ENCODE assay signal across 8 cellular contexts in the genomic region with DNA sequence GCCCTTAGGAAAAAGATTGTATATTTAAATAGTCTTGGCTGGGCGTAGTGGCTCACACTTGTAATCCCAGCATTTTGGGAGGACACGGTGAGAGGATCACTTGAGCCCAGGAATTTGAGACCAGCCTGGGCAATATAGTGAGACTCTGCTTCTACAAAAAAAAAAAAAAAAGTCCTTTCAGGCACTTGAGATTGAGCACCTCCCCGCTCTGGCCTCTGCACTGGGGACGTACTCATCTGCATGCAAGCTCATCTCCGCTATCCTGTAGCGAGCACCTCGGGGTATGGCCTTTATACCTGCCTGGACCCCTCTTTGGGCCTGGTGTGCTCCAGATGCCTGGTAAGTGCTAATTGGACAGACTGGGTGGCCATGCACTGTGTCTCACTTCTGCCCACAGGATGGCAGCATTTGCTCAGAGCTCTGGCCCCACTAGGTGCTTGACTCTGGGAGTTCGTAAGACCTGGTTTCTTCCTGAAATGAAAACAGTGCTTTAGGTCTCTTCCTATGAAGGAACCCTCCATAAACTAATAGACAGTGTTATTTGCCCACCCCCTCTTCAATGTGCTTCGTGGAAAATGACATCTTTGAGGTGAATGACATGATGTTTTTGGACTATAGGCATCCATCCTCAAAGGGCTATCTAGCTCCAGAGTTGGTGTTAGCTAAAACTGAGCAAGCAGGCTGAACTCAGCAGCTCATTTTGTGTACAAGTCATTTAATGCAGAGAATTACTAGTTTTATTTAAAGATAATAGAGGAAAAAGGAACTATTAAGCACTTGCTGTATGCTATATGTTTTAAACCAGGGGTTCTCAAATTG.
DNase-seq lines count a peak whose midpoint lies in the region; ATAC-seq and TF ChIP-seq lines count a peak whose summit lies in the region.

No MANE protein-coding gene starts in this region.

- H3K27me3 ChIP-seq in ascending aorta (no peaks in the 10 kb centered on the region), gastrocnemius medialis (no peaks in the 10 kb centered on the region)

- ATAC-seq in GM21390 (IDR thresholded peaks at IDR 0.05; ENCODE audit: unreplicated experiment) (peak; percentile 60), gastrocnemius medialis (peak; percentile 96 to 100), GM18498 (IDR thresholded peaks at IDR 0.05; ENCODE audit: unreplicated experiment) (no peak)

- in situ Hi-C loops in gastrocnemius medialis (cut with MboI; ENCODE audit: low sequenced_read_pairs in 4 of 4): loop anchor here (5.0 to 25.0 kb wide), 2 partner anchors 93 to 213 kb away; no protein-coding TSS in a partner anchor

- H3K27me3 Mint-ChIP-seq in T-helper 2 cell treated with Interferon-gamma antibody and Interleukin-4, amounts not matched to agents 5 μg/mL and 100 μg/mL, for 36 hours (ENCODE audit: low read depth): no peaks in the 10 kb centered on the region

- H3K27ac Mint-ChIP-seq in T-helper 2 cell treated with Interferon-gamma antibody and Interleukin-4, amounts not matched to agents 5 μg/mL and 100 μg/mL, for 36 hours: no peak overlapping the region

- TF ChIP-seq POLR2A in gastrocnemius medialis (IDR thresholded peaks at IDR 0.05): no peak

- no peaks in the 10 kb centered on the region for H3K4me1 Mint-ChIP-seq in T-helper 2 cell treated with Interferon-gamma antibody and Interleukin-4, amounts not matched to agents 5 μg/mL and 100 μg/mL, for 36 hours (ENCODE audit: low read depth)

- DNase-seq in AG20443 (ENCODE audit: low spot score) (peak; percentile 90), NCI-H1694 treated with DMSO at 0.1 percent for 48 hours (lab: John Stamatoyannopoulos, UW) (peak; percentile 93), ascending aorta (ENCODE audit: low spot score in 2 of 2) (peak; percentile 19 to 73), hepatic stellate cell (ENCODE audit: low spot score) (peak; percentile 75), gastrocnemius medialis (peak; percentile 60 to 71)
- peak; percentile 69 for DNase-seq in T-helper 2 cell treated with Interferon-gamma antibody and Interleukin-4, amounts not matched to agents 5 μg/mL and 100 μg/mL, for 36 hours (ENCODE audit: low spot score)

- no peak overlapping the region for H3K4me3 Mint-ChIP-seq in T-helper 2 cell treated with Interferon-gamma antibody and Interleukin-4, amounts not matched to agents 5 μg/mL and 100 μg/mL, for 36 hours

- H3K9me3 Mint-ChIP-seq in T-helper 2 cell treated with Interferon-gamma antibody and Interleukin-4, amounts not matched to agents 5 μg/mL and 100 μg/mL, for 36 hours: no peaks in the 10 kb centered on the region

- H3K9me3 ChIP-seq in ascending aorta: no peaks in the 10 kb centered on the region
- H3K9me3 ChIP-seq in gastrocnemius medialis: no peaks in the 10 kb centered on the region

- H3K4me3 ChIP-seq in ascending aorta (no peak overlapping the region), gastrocnemius medialis (no peak overlapping the region)

- no peaks in the 10 kb centered on the region for H3K36me3 Mint-ChIP-seq in T-helper 2 cell treated with Interferon-gamma antibody and Interleukin-4, amounts not matched to agents 5 μg/mL and 100 μg/mL, for 36 hours (ENCODE audit: low read depth)

- no peaks in the 10 kb centered on the region for H3K36me3 ChIP-seq in ascending aorta
- no peaks in the 10 kb centered on the region for H3K36me3 ChIP-seq in gastrocnemius medialis

- TF ChIP-seq CTCF in ascending aorta (IDR thresholded peaks at IDR 0.05): peak; percentile 53 to 67 (median 58)
- TF ChIP-seq CTCF in gastrocnemius medialis (IDR thresholded peaks at IDR 0.05 in 4 of 5, conservative IDR thresholded peaks at IDR 0.05 in 1 of 5): peak; percentile 80 to 91 (median 87)

- no peaks in the 10 kb centered on the region for H3K4me1 ChIP-seq in ascending aorta
- no peaks in the 10 kb centered on the region for H3K4me1 ChIP-seq in gastrocnemius medialis

- H3K27ac ChIP-seq in ascending aorta (no peak overlapping the region), gastrocnemius medialis (no peak overlapping the region)

- intact Hi-C loops in ascending aorta (cut with DNase I): loop anchor here (1.0 kb wide), 1 partner anchor 209 kb away; no protein-coding TSS in a partner anchor
- intact Hi-C loops in gastrocnemius medialis (cut with DNase I; ENCODE audit: low total_unique reads): loop anchor here (1.0 to 2.0 kb wide), 2 partner anchors 73 to 209 kb away; no protein-coding TSS in a partner anchor
